13 cellular contexts compared by ENCODE assay signal in the genomic region with DNA sequence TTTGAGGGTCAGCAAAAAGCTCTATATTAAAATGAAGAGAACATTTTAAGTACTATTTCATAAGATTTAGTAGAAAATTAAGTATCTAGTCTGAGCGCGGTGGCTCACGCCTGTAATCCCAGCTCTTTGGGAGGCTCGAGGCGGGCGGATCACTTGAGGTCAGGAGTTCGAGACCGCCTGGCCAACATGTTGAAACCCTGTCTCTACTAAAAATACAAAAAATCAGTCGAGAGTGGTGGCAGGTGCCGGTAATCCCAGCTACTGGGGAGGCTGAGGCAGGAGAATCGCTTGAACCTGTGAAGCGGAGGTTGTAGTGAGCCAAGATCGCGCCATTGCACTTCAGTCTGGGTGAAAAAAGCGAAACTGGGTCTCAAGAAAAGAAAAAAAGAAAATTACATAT. TPM values are rescaled to one million over a fixed set of nuclear protein-coding genes. Genes with fewer than 3 reads are reported as not detected.
DNase-seq lines count a peak whose midpoint lies in the region; ATAC-seq and TF ChIP-seq lines count a peak whose summit lies in the region.
"Had no signal": no experiment of that assay in that cellular context is flagged by ENCODE, and none has a peak within 500 bp of the region (broad histone marks: within the 10 kb centered on the region; RNA-seq: fewer than 3 reads in every experiment).

No MANE protein-coding gene starts in this region.

- DNase-seq in activated naive CD4-positive, alpha-beta T cell treated with anti-CD3 and anti-CD28 coated beads, Interleukin-2, amount 10 ng/mL, durations not matched to agents 7 days and 5 days: no peak
- no peak for DNase-seq in activated naive CD4-positive, alpha-beta T cell treated with anti-CD3 and anti-CD28 coated beads, Interleukin-2, amount 50 U/mL, for 72 hours (ENCODE audit: low spot score in 2 of 2)
- DNase-seq in T-helper 17 cell (no peak), fibroblast of the aortic adventitia (ENCODE audit: low read depth) (no peak), T-helper 9 cell (no peak)
- DNase-seq in stimulated activated CD4-positive, alpha-beta T cell treated with anti-CD3 and anti-CD28 coated beads, Interleukin-4, amount 100 ng/mL, for 1 hour: no peak
- DNase-seq: activated CD4-positive, alpha-beta T cell treated with anti-CD3 and anti-CD28 coated beads, Interleukin-2, amount 50 U/mL, for 4 hours; left ventricle myocardium superior; NCI-H510A treated with DMSO at 0.1 percent for 48 hours had no signal

- H3K4me3 Mint-ChIP-seq in activated naive CD4-positive, alpha-beta T cell treated with anti-CD3 and anti-CD28 coated beads, Interleukin-2, amount 10 ng/mL, durations not matched to agents 7 days and 5 days: peak overlapping the region; percentile 54
- peak overlapping the region; percentile 92 for H3K4me3 Mint-ChIP-seq in T-helper 17 cell
- H3K4me3 Mint-ChIP-seq in stimulated activated memory B cell treated with anti-CD40 and anti-IgM and Interleukin-4, amounts not matched to agents 10 μg/mL and 1 μg/mL and 100 μg/mL, for 72 hours: peak overlapping the region; percentile 94

- H3K27me3 Mint-ChIP-seq in activated naive CD4-positive, alpha-beta T cell treated with anti-CD3 and anti-CD28 coated beads, Interleukin-2, amount 10 ng/mL, durations not matched to agents 7 days and 5 days: no peaks in the 10 kb centered on the region
- H3K27me3 Mint-ChIP-seq in T-helper 17 cell: no peaks in the 10 kb centered on the region
- H3K27me3 Mint-ChIP-seq in stimulated activated memory B cell treated with anti-CD40 and anti-IgM and Interleukin-4, amounts not matched to agents 10 μg/mL and 1 μg/mL and 100 μg/mL, for 72 hours: no peaks in the 10 kb centered on the region
- H3K27me3 Mint-ChIP-seq: dendritic cell treated with granulocyte-macrophage colony-stimulating factor and Interleukin-4, amounts not matched to agents 40 ng/mL and 50 ng/mL, for 4 days had no signal

- H3K27ac Mint-ChIP-seq in activated naive CD4-positive, alpha-beta T cell treated with anti-CD3 and anti-CD28 coated beads, Interleukin-2, amount 10 ng/mL, durations not matched to agents 7 days and 5 days: peak overlapping the region; percentile 96
- no peak overlapping the region for H3K27ac Mint-ChIP-seq in activated naive CD4-positive, alpha-beta T cell treated with anti-CD3 and anti-CD28 coated beads, Interleukin-2, amount 50 U/mL, for 72 hours
- peak overlapping the region; percentile 57 for H3K27ac Mint-ChIP-seq in T-helper 17 cell
- peak overlapping the region; percentile 90 for H3K27ac Mint-ChIP-seq in stimulated activated memory B cell treated with anti-CD40 and anti-IgM and Interleukin-4, amounts not matched to agents 10 μg/mL and 1 μg/mL and 100 μg/mL, for 72 hours

- H3K9me3 ChIP-seq in T-helper 17 cell (ENCODE audit: control insufficient read depth, low read length, poor library complexity, severe bottlenecking): no peaks in the 10 kb centered on the region

- H3K36me3 Mint-ChIP-seq in activated naive CD4-positive, alpha-beta T cell treated with anti-CD3 and anti-CD28 coated beads, Interleukin-2, amount 10 ng/mL, durations not matched to agents 7 days and 5 days: peaks cover 24% of the 10 kb centered on the region
- peaks cover 7 to 16% of the 10 kb centered on the region in 2 donors for H3K36me3 Mint-ChIP-seq in activated naive CD4-positive, alpha-beta T cell treated with anti-CD3 and anti-CD28 coated beads, Interleukin-2, amount 50 U/mL, for 72 hours
- no peaks in the 10 kb centered on the region for H3K36me3 Mint-ChIP-seq in T-helper 17 cell (ENCODE audit: low read depth)
- no peaks in the 10 kb centered on the region for H3K36me3 Mint-ChIP-seq in stimulated activated memory B cell treated with anti-CD40 and anti-IgM and Interleukin-4, amounts not matched to agents 10 μg/mL and 1 μg/mL and 100 μg/mL, for 72 hours

- H3K4me3 ChIP-seq in fibroblast of the aortic adventitia (ENCODE audit: low read depth, low read length): peak overlapping the region; percentile 92

- CTCF ChIA-PET in activated naive CD4-positive, alpha-beta T cell treated with anti-CD3 and anti-CD28 coated beads, Interleukin-2, amount 10 ng/mL, durations not matched to agents 7 days and 5 days (lab: Charles Lee): interaction anchor here (1.5 kb wide), 1 partner anchor 61 kb away, joined by 3 read pairs; no protein-coding TSS in a partner anchor

- no peak for TF ChIP-seq CTCF in fibroblast of the aortic adventitia (IDR thresholded peaks at IDR 0.05; ENCODE audit: insufficient read depth, low read length)

- peaks cover 32% of the 10 kb centered on the region for H3K4me1 Mint-ChIP-seq in activated naive CD4-positive, alpha-beta T cell treated with anti-CD3 and anti-CD28 coated beads, Interleukin-2, amount 10 ng/mL, durations not matched to agents 7 days and 5 days
- H3K4me1 Mint-ChIP-seq in T-helper 17 cell: peaks cover 21% of the 10 kb centered on the region
- H3K4me1 Mint-ChIP-seq in stimulated activated memory B cell treated with anti-CD40 and anti-IgM and Interleukin-4, amounts not matched to agents 10 μg/mL and 1 μg/mL and 100 μg/mL, for 72 hours: peaks cover 39% of the 10 kb centered on the region

- ATAC-seq in activated naive CD4-positive, alpha-beta T cell treated with anti-CD3 and anti-CD28 coated beads, Interleukin-2, amount 50 U/mL, for 72 hours: no peak
- no peak for ATAC-seq in T-helper 17 cell
- ATAC-seq in stimulated activated memory B cell treated with anti-CD40 and anti-IgM and Interleukin-4, amounts not matched to agents 10 μg/mL and 1 μg/mL and 100 μg/mL, for 72 hours: no peak
- ATAC-seq in HG02642 (IDR thresholded peaks at IDR 0.05; ENCODE audit: poor library complexity, unreplicated experiment): no peak
- ATAC-seq: left ventricle myocardium superior had no signal

- H3K9me3 Mint-ChIP-seq in activated naive CD4-positive, alpha-beta T cell treated with anti-CD3 and anti-CD28 coated beads, Interleukin-2, amount 10 ng/mL, durations not matched to agents 7 days and 5 days: no peaks in the 10 kb centered on the region
- no peaks in the 10 kb centered on the region for H3K9me3 Mint-ChIP-seq in activated naive CD4-positive, alpha-beta T cell treated with anti-CD3 and anti-CD28 coated beads, Interleukin-2, amount 50 U/mL, for 72 hours
- H3K9me3 Mint-ChIP-seq in stimulated activated memory B cell treated with anti-CD40 and anti-IgM and Interleukin-4, amounts not matched to agents 10 μg/mL and 1 μg/mL and 100 μg/mL, for 72 hours: no peaks in the 10 kb centered on the region
- H3K9me3 Mint-ChIP-seq: CD14-positive monocyte; dendritic cell treated with granulocyte-macrophage colony-stimulating factor and Interleukin-4, amounts not matched to agents 40 ng/mL and 50 ng/mL, for 4 days had no signal

RNA-seq across cellular contexts. Expression of gene USP14, which starts 1.6 kb away (rescaled TPM):
- total RNA-seq in activated naive CD4-positive, alpha-beta T cell treated with anti-CD3 and anti-CD28 coated beads, Interleukin-2, amount 50 U/mL, for 72 hours: 10 to 100 TPM; 79.3 to 86.9 TPM
- total RNA-seq in T-helper 17 cell (10 to 100 TPM; 43.3 to 44.7 TPM), fibroblast of the aortic adventitia (ENCODE audit: low replicate concordance) (19.3 and 28.1 TPM in 2 replicates)

Comparison
In these comparisons a context has a peak if more than half of its experiments do, and no peak if none do; other contexts are left out.
1. H3K27ac Mint-ChIP-seq: peak in activated naive CD4-positive, alpha-beta T cell treated with anti-CD3 and anti-CD28 coated beads, Interleukin-2, amount 10 ng/mL, durations not matched to agents 7 days and 5 days (single experiment), T-helper 17 cell (single experiment) and stimulated activated memory B cell treated with anti-CD40 and anti-IgM and Interleukin-4, amounts not matched to agents 10 μg/mL and 1 μg/mL and 100 μg/mL, for 72 hours (single experiment); none in activated naive CD4-positive, alpha-beta T cell treated with anti-CD3 and anti-CD28 coated beads, Interleukin-2, amount 50 U/mL, for 72 hours (0 of 2).
2. Peak in every context shown above with its lines, with median percentiles within 50 percentile points of each other: H3K4me3 Mint-ChIP-seq.